Comparison of ENCODE assay signal across 30 cellular contexts in the genomic region with DNA sequence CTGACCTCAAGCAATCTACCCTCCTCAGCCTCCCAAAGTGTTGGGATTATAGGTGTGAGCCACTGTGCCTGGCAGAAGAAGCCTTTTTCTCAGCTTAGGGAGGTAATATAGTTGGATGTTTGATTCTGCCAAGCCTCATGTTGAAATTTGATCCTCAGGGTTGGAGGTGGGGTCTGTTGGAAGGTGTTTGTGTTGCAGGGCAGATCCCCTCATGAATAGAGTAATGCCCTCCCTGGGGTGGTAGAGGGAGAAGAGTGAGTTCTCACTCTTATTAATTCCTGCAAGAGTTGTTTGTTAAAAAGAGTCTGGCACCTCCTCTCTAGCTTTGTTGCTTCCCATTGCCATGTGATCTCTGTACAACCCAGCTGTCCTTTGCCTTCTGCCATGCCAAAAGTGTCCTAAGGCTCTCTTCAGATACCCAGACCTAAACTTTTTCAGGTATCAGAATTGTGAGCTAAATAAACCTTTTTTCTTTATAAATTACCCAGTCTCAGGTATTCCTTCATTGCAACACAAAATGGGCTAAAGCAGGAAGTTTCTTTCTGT. TPM values are rescaled to one million over a fixed set of nuclear protein-coding genes. Genes with fewer than 3 reads are reported as not detected.
DNase-seq lines count a peak whose midpoint lies in the region; ATAC-seq and TF ChIP-seq lines count a peak whose summit lies in the region.
"Had no signal": no experiment of that assay in that cellular context is flagged by ENCODE, and none has a peak within 500 bp of the region (broad histone marks: within the 10 kb centered on the region; RNA-seq: fewer than 3 reads in every experiment).

No MANE protein-coding gene starts in this region.

- H3K9me3 Mint-ChIP-seq in GM23338 (no peaks in the 10 kb centered on the region), neural progenitor cell (peaks cover 47% of the 10 kb centered on the region)
- H3K9me3 Mint-ChIP-seq: activated CD4-positive, alpha-beta memory T cell treated with anti-CD3 and anti-CD28 coated beads for 36 hours; activated T-helper 1 cell treated with anti-CD3 and anti-CD28 coated beads, Interleukin-12 subunit alpha, Interleukin-12 subunit beta, Interleukin-2, Interleukin-4 antibody, amounts not matched to agents 30 ng/mL and 10 ng/mL and 1 ng/mL, durations not matched to agents 14 hours and 24 hours and 36 hours; HFFc6; naive thymus-derived CD8-positive, alpha-beta T cell; stimulated activated naive B cell treated with anti-CD40 and anti-IgM and Interleukin-4, amounts not matched to agents 10 μg/mL and 1 μg/mL and 100 μg/mL, for 72 hours had no signal

- H3K56ac ChIP-seq in IMR-90 (ENCODE audit: extremely low read depth, insufficient read depth, low read length): no peak overlapping the region

- no peak overlapping the region for H3K9ac ChIP-seq in IMR-90 (ENCODE audit: low read depth, low read length)
- peak overlapping the region; percentile 36 for H3K9ac ChIP-seq in iPS-18a (ENCODE audit: low read length)
- H3K9ac ChIP-seq in neural progenitor cell: no peak overlapping the region
- H3K9ac ChIP-seq: KMS-11 had no signal

- H2AK9ac ChIP-seq in IMR-90 (replicated peaks; ENCODE audit: low read depth, low read length, poor library complexity): no peak overlapping the region

- peaks cover 48% of the 10 kb centered on the region for H3K4me1 Mint-ChIP-seq in GM23338
- no peaks in the 10 kb centered on the region for H3K4me1 Mint-ChIP-seq in neural progenitor cell
- H3K4me1 Mint-ChIP-seq: stimulated activated naive B cell treated with anti-CD40 and anti-IgM and Interleukin-4, amounts not matched to agents 10 μg/mL and 1 μg/mL and 100 μg/mL, for 72 hours had no signal

- H2BK20ac ChIP-seq in IMR-90 (ENCODE audit: low read depth, low read length): no peak overlapping the region

- no peaks in the 10 kb centered on the region for H3K27me3 ChIP-seq in GM23338 (ENCODE audit: insufficient read depth)
- no peaks in the 10 kb centered on the region for H3K27me3 ChIP-seq in IMR-90 (ENCODE audit: control insufficient read depth, insufficient read depth, low read length)
- H3K27me3 ChIP-seq in iPS-18a (ENCODE audit: control insufficient read depth, insufficient read depth, low read length): no peaks in the 10 kb centered on the region
- no peaks in the 10 kb centered on the region for H3K27me3 ChIP-seq in neural progenitor cell
- H3K27me3 ChIP-seq in lower lobe of right lung (ENCODE audit: low read depth): no peaks in the 10 kb centered on the region
- H3K27me3 ChIP-seq: esophagus muscularis mucosa, MG63, suprapubic skin, upper lobe of right lung had no signal

- H3K4me1 ChIP-seq in GM23338 (ENCODE audit: insufficient read depth) (peaks cover 44% of the 10 kb centered on the region), IMR-90 (ENCODE audit: control insufficient read depth, insufficient read depth, low read length) (peaks cover 10% of the 10 kb centered on the region), iPS-18a (ENCODE audit: control insufficient read depth, low read depth, low read length) (peaks cover 52% of the 10 kb centered on the region), neural progenitor cell (peaks cover 11% of the 10 kb centered on the region), mucosa of descending colon (ENCODE audit: low read depth) (no peaks in the 10 kb centered on the region), lower lobe of right lung (no peaks in the 10 kb centered on the region)
- H3K4me1 ChIP-seq: suprapubic skin, upper lobe of right lung had no signal

- H2AK5ac ChIP-seq in IMR-90 (ENCODE audit: low read depth, low read length): no peak overlapping the region

- H3K79me1 ChIP-seq in IMR-90 (ENCODE audit: low read depth in 1 of 2, low read length in 2 of 2): peaks cover 0 to 20% of the 10 kb centered on the region in 2 experiments; a peak in 2 of 4 replicates

- peaks cover 98% of the 10 kb centered on the region for H3K79me2 ChIP-seq in GM23338 (replicated peaks; ENCODE audit: insufficient read depth)
- peaks cover 100% of the 10 kb centered on the region for H3K79me2 ChIP-seq in neural progenitor cell (ENCODE audit: low read depth)

- no peak overlapping the region for H4K91ac ChIP-seq in IMR-90 (ENCODE audit: insufficient read depth, low read depth, low read length)

- TF ChIP-seq RAD21 in IMR-90 (IDR thresholded peaks at IDR 0.05; ENCODE audit: low read length): no peak

- intact Hi-C loops in IMR-90 (cut with micrococcal nuclease): no loop called here
- intact Hi-C loops in mucosa of descending colon (cut with DNase I, micrococcal nuclease): no loop called here
- intact Hi-C loops in lower lobe of right lung (cut with DNase I): no loop called here

- POLR2A ChIA-PET in IMR-90 (lab: Charles Lee; ENCODE audit: unreplicated experiment): no interaction called here

- no peak overlapping the region for H2AFZ ChIP-seq in GM23338
- H2AFZ ChIP-seq in IMR-90 (replicated peaks; ENCODE audit: low read length, poor library complexity): no peak overlapping the region
- no peak overlapping the region for H2AFZ ChIP-seq in neural progenitor cell (replicated peaks)

- peak overlapping the region; percentile 81; the same call in 1 of the 2 replicates for H3K14ac ChIP-seq in IMR-90 (replicated peaks; ENCODE audit: low read depth, low read length)

- no peaks in the 10 kb centered on the region for H3K9me3 ChIP-seq in IMR-90 (ENCODE audit: control insufficient read depth, insufficient read depth, low read length)
- H3K9me3 ChIP-seq in iPS-18a (ENCODE audit: control insufficient read depth, low read depth, low read length): no peaks in the 10 kb centered on the region
- H3K9me3 ChIP-seq in neural progenitor cell (ENCODE audit: low read depth): no peaks in the 10 kb centered on the region
- no peaks in the 10 kb centered on the region for H3K9me3 ChIP-seq in mucosa of descending colon
- H3K9me3 ChIP-seq in lower lobe of right lung: no peaks in the 10 kb centered on the region
- H3K9me3 ChIP-seq: esophagus muscularis mucosa, left ventricle myocardium inferior, MG63, suprapubic skin, upper lobe of right lung had no signal

- H3K18ac ChIP-seq in IMR-90 (ENCODE audit: low read depth, low read length): no peak overlapping the region

- H3K4me3 ChIP-seq in GM23338 (peak overlapping the region; percentile 34; the same call in 1 of the 2 replicates), IMR-90 (ENCODE audit: insufficient read depth, low read depth, low read length) (no peak overlapping the region), iPS-18a (ENCODE audit: low read length) (peak overlapping the region; percentile 37), neural progenitor cell (peak overlapping the region; percentile 7), mucosa of descending colon (no peak overlapping the region), lower lobe of right lung (no peak overlapping the region)
- H3K4me3 ChIP-seq: esophagus muscularis mucosa, left ventricle myocardium inferior, MG63, skin epidermis, suprapubic skin, upper lobe of right lung had no signal

- dilution Hi-C loops in IMR-90 (cut with HindIII; ENCODE audit: low sequenced_read_pairs, unreplicated experiment): no loop called here

- H4K20me1 ChIP-seq in GM23338 (replicated peaks; ENCODE audit: insufficient read depth) (no peaks in the 10 kb centered on the region), IMR-90 (ENCODE audit: insufficient read depth, low read length) (peaks cover 93% of the 10 kb centered on the region), neural progenitor cell (ENCODE audit: low read depth) (peaks cover 6% of the 10 kb centered on the region)

- in situ Hi-C loops in IMR-90 (cut with MboI; ENCODE audit: low sequenced_read_pairs): no loop called here

- TF ChIP-seq POLR2A in IMR-90 (IDR thresholded peaks at IDR 0.05; ENCODE audit: low read depth, low read length): no peak

- no peak overlapping the region; the same call in 1 of the 2 replicates for H2BK120ac ChIP-seq in IMR-90 (ENCODE audit: low read depth, low read length)

- H3K36me3 ChIP-seq in GM23338 (ENCODE audit: insufficient read depth) (no peaks in the 10 kb centered on the region), IMR-90 (ENCODE audit: control insufficient read depth, insufficient read depth, low read length) (no peaks in the 10 kb centered on the region; the same call in 1 of the 2 replicates), iPS-18a (ENCODE audit: control insufficient read depth, low read depth, low read length) (no peaks in the 10 kb centered on the region), neural progenitor cell (no peaks in the 10 kb centered on the region), mucosa of descending colon (ENCODE audit: low read depth) (no peaks in the 10 kb centered on the region), lower lobe of right lung (no peaks in the 10 kb centered on the region)
- H3K36me3 ChIP-seq: esophagus muscularis mucosa, left ventricle myocardium inferior, MG63, suprapubic skin, upper lobe of right lung had no signal

- no TSS peak for BruUV-seq in IMR-90 (replicated peaks; lab: Mats Ljungman, UMichigan)

- H3K27me3 Mint-ChIP-seq in GM23338 (ENCODE audit: insufficient read depth, low read depth, poor library complexity): peaks cover 4% of the 10 kb centered on the region
- no peaks in the 10 kb centered on the region for H3K27me3 Mint-ChIP-seq in neural progenitor cell (ENCODE audit: insufficient read depth, low read depth)
- H3K27me3 Mint-ChIP-seq: activated CD4-positive, alpha-beta memory T cell treated with anti-CD3 and anti-CD28 coated beads for 36 hours; naive thymus-derived CD8-positive, alpha-beta T cell; stimulated activated naive B cell treated with anti-CD40 and anti-IgM and Interleukin-4, amounts not matched to agents 10 μg/mL and 1 μg/mL and 100 μg/mL, for 72 hours had no signal

- no peak overlapping the region for H4K8ac ChIP-seq in IMR-90 (ENCODE audit: low read depth in 2 of 2, low read length in 2 of 2)

- peaks cover under 1% of the 10 kb centered on the region; the same call in 2 of the 3 replicates for H3K36me3 Mint-ChIP-seq in GM23338 (ENCODE audit: low read depth)
- peaks cover 28% of the 10 kb centered on the region for H3K36me3 Mint-ChIP-seq in neural progenitor cell
- H3K36me3 Mint-ChIP-seq: activated CD4-positive, alpha-beta memory T cell treated with anti-CD3 and anti-CD28 coated beads for 36 hours; naive thymus-derived CD8-positive, alpha-beta T cell; stimulated activated naive B cell treated with anti-CD40 and anti-IgM and Interleukin-4, amounts not matched to agents 10 μg/mL and 1 μg/mL and 100 μg/mL, for 72 hours had no signal

- H3K27ac ChIP-seq in GM23338 (ENCODE audit: low read depth) (peak overlapping the region; percentile 90), IMR-90 (ENCODE audit: insufficient read depth, low read length) (no peak overlapping the region), iPS-18a (ENCODE audit: low read length) (peak overlapping the region; percentile 75), neural progenitor cell (peak overlapping the region; percentile 34), lower lobe of right lung (no peak overlapping the region)
- H3K27ac ChIP-seq: esophagus muscularis mucosa, KMS-11, left ventricle myocardium inferior, skin epidermis, suprapubic skin, upper lobe of right lung had no signal

- peaks cover 11% of the 10 kb centered on the region for H3K9me1 ChIP-seq in IMR-90 (ENCODE audit: insufficient read depth, low read length)

- H2BK5ac ChIP-seq in IMR-90 (ENCODE audit: low read depth, low read length, poor library complexity, severe bottlenecking): no peak overlapping the region

- CTCF ChIA-PET in IMR-90 (lab: Yijun Ruan, JAX): no interaction called here

- no peaks in the 10 kb centered on the region for H3K9me2 ChIP-seq in GM23338 (ENCODE audit: insufficient read depth)

- H3K4ac ChIP-seq in IMR-90 (ENCODE audit: low read depth, low read length): no peak overlapping the region; the same call in 1 of the 2 replicates

- ATAC-seq in GM23338: peak; percentile 99
- no peak for ATAC-seq in IMR-90 (ENCODE audit: low read depth)
- ATAC-seq in mucosa of descending colon: no peak
- ATAC-seq in HG02852 (IDR thresholded peaks at IDR 0.05; ENCODE audit: unreplicated experiment): no peak
- no peak for ATAC-seq in lower lobe of right lung
- ATAC-seq: activated CD4-positive, CD25-positive, alpha-beta regulatory T cell treated with anti-CD3 and anti-CD28 coated beads, Interleukin-2, amount 50 U/mL, for 24 hours; naive thymus-derived CD8-positive, alpha-beta T cell; stimulated activated naive B cell treated with anti-CD40 and anti-IgM and Interleukin-4, amounts not matched to agents 10 μg/mL and 1 μg/mL and 100 μg/mL, for 72 hours; upper lobe of right lung had no signal

- no peak overlapping the region for H4K5ac ChIP-seq in IMR-90 (ENCODE audit: low read depth, low read length)

- H3K4me2 ChIP-seq in GM23338: peak overlapping the region; percentile 63
- 0 out of 2 replicates have a peak overlapping the region, but pooled peaks have one; percentile 28 for H3K4me2 ChIP-seq in IMR-90 (ENCODE audit: low read depth, low read length)
- H3K4me2 ChIP-seq in neural progenitor cell: peak overlapping the region; percentile 61
- H3K4me2 ChIP-seq: KMS-11 had no signal

- DNase-seq in GM23338 (ENCODE audit: low spot score) (peak; percentile 73), IMR-90 (no peak), neural progenitor cell (ENCODE audit: low spot score) (peak; percentile 30), mucosa of descending colon (no peak), lower lobe of right lung (no peak)
- DNase-seq: activated CD4-positive, alpha-beta memory T cell treated with anti-CD3 and anti-CD28 coated beads for 36 hours; activated CD8-positive, alpha-beta memory T cell treated with anti-CD3 and anti-CD28 coated beads, Interleukin-2, amount 50 U/mL, for 48 hours; activated naive CD4-positive, alpha-beta T cell treated with Interleukin-2 at 50 U/mL for 16 hours; C1 segment of cervical spinal cord; caudate nucleus; COR-L47; foreskin fibroblast; head of caudate nucleus; HFFc6; left ventricle myocardium inferior; MG63; naive thymus-derived CD8-positive, alpha-beta T cell; NCI-H1930; SHP77 treated with DMSO at 0.1 percent for 48 hours; stimulated activated naive B cell treated with anti-CD40 and anti-IgM and Interleukin-4, amounts not matched to agents 10 μg/mL and 1 μg/mL and 100 μg/mL, for 72 hours; T-helper 2 cell; upper lobe of right lung had no signal

- no peak for TF ChIP-seq CTCF in GM23338 (conservative IDR thresholded peaks at IDR 0.05; ENCODE audit: low read depth in 2 of 2)
- TF ChIP-seq CTCF in IMR-90 (conservative IDR thresholded peaks at IDR 0.05; ENCODE audit: low read depth, low read length): no peak
- no peak for TF ChIP-seq CTCF in neural progenitor cell (IDR thresholded peaks at IDR 0.05)
- no peak for TF ChIP-seq CTCF in mucosa of descending colon (IDR thresholded peaks at IDR 0.05)
- TF ChIP-seq CTCF in lower lobe of right lung (IDR thresholded peaks at IDR 0.05): no peak

- H3K27ac Mint-ChIP-seq in GM23338 (peak overlapping the region; percentile 83), neural progenitor cell (no peak overlapping the region)
- H3K27ac Mint-ChIP-seq: activated CD4-positive, alpha-beta memory T cell treated with anti-CD3 and anti-CD28 coated beads for 36 hours; activated T-helper 1 cell treated with anti-CD3 and anti-CD28 coated beads, Interleukin-12 subunit alpha, Interleukin-12 subunit beta, Interleukin-2, Interleukin-4 antibody, amounts not matched to agents 30 ng/mL and 10 ng/mL and 1 ng/mL, durations not matched to agents 14 hours and 24 hours and 36 hours; HFFc6; stimulated activated naive B cell treated with anti-CD40 and anti-IgM and Interleukin-4, amounts not matched to agents 10 μg/mL and 1 μg/mL and 100 μg/mL, for 72 hours had no signal

- H3K23ac ChIP-seq in IMR-90 (ENCODE audit: low read depth, low read length): peak overlapping the region; percentile 56; the same call in 1 of the 2 replicates

- H3K4me3 Mint-ChIP-seq in GM23338: peak overlapping the region; percentile 47
- H3K4me3 Mint-ChIP-seq in neural progenitor cell: no peak overlapping the region
- H3K4me3 Mint-ChIP-seq: activated CD4-positive, alpha-beta memory T cell treated with anti-CD3 and anti-CD28 coated beads for 36 hours; activated T-helper 1 cell treated with anti-CD3 and anti-CD28 coated beads, Interleukin-12 subunit alpha, Interleukin-12 subunit beta, Interleukin-2, Interleukin-4 antibody, amounts not matched to agents 30 ng/mL and 10 ng/mL and 1 ng/mL, durations not matched to agents 14 hours and 24 hours and 36 hours; HFFc6; naive thymus-derived CD8-positive, alpha-beta T cell; stimulated activated naive B cell treated with anti-CD40 and anti-IgM and Interleukin-4, amounts not matched to agents 10 μg/mL and 1 μg/mL and 100 μg/mL, for 72 hours had no signal

- H3F3A ChIP-seq in GM23338 (replicated peaks; ENCODE audit: low read depth): no peaks in the 10 kb centered on the region
- H3F3A ChIP-seq in neural progenitor cell (ENCODE audit: low read depth): peaks cover 8% of the 10 kb centered on the region

- H2BK15ac ChIP-seq in IMR-90 (ENCODE audit: low read depth, low read length): no peak overlapping the region

RNA-seq across cellular contexts. Expression of gene NECTIN3, which starts 16.4 kb away (rescaled TPM):
- total RNA-seq in GM23338 (2014; rRNA removed; shearing (Covaris generic)): 48.2 TPM in 2 replicates
- polyA plus RNA-seq in GM23338 (2016; fragmentation: Nextera tagmentation; extraction: Ambion mirVana) (16.0 and 16.2 TPM in 2 replicates), IMR-90 (2012; rRNA removed) (31.4 and 34.7 TPM in 2 replicates)
- total RNA-seq in IMR-90 (2012; rRNA removed) (155 and 182 TPM in 2 replicates), neural progenitor cell (ENCODE audit: low replicate concordance) (39.8 and 71.5 TPM in 2 replicates), mucosa of descending colon (10 to 100 TPM; 36.5 to 60.7 (median 43.8) TPM), lower lobe of right lung (25.1 TPM)
- polyA plus RNA-seq in IMR-90 (2012; cell fraction: cytosol; rRNA removed): 6.9 and 7.8 TPM in 2 replicates
- 4.0 and 17.1 TPM in 2 replicates for polyA plus RNA-seq in IMR-90 (2012; cell fraction: nucleus; rRNA removed; ENCODE audit: low replicate concordance)

Comparison
In these comparisons a context has a peak if more than half of its experiments do, and no peak if none do; other contexts are left out.
1. DNase-seq: peak in GM23338 (single experiment) and neural progenitor cell (single experiment); none in IMR-90 (single experiment), mucosa of descending colon (0 of 3) and lower lobe of right lung (single experiment).
2. H3K27ac ChIP-seq: peak in GM23338 (single experiment), iPS-18a (single experiment) and neural progenitor cell (single experiment); none in IMR-90 (single experiment) and lower lobe of right lung (single experiment).
3. H3K4me3 ChIP-seq: peak in GM23338 (single experiment), iPS-18a (single experiment) and neural progenitor cell (single experiment); none in IMR-90 (single experiment), mucosa of descending colon (single experiment) and lower lobe of right lung (single experiment).
4. Peak in every context shown above with its lines, with median percentiles within 50 percentile points of each other: H3K4me2 ChIP-seq.